17 cellular contexts compared by ENCODE assay signal in the genomic region with DNA sequence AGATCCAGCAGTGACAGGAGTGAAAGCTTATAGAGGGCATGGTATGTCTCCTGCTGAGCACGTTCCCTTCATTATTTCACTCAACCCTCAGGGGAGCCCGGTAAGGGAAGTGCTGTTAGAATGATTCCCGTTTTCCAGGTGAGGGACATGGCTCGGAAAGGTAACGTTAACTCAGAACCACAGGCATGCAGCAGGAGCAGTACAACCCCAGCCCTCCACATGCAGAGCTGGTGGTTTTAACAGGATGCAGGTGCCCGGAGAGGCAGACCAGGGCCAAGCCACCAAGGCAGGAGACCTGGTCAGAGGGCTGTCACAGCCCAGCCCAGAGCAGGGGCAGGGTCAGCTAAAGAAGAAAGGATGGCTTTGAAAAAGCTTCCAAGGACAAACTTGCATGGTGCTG.
DNase-seq lines count a peak whose midpoint lies in the region; TF ChIP-seq lines count a peak whose summit lies in the region.
"Had no signal": no experiment of that assay in that cellular context is flagged by ENCODE, and none has a peak within 500 bp of the region (broad histone marks: within the 10 kb centered on the region; RNA-seq: fewer than 3 reads in every experiment).

No MANE protein-coding gene starts in this region.

- H3K4me3 Mint-ChIP-seq in osteocyte (ENCODE audit: unreplicated experiment) = no peak overlapping the region
- H3K4me3 Mint-ChIP-seq: B cell; CD4-positive, alpha-beta memory T cell; GM23338; H9 had no signal

- TF ChIP-seq CTCF in right atrium auricular region (IDR thresholded peaks at IDR 0.05) (no peak), left ventricle myocardium inferior (IDR thresholded peaks at IDR 0.05; ENCODE audit: borderline replicate concordance) (no peak), osteocyte (IDR thresholded peaks at IDR 0.05) (no peak), tibial artery (IDR thresholded peaks at IDR 0.05) (no peak)

- no peaks in the 10 kb centered on the region for H3K36me3 Mint-ChIP-seq in osteocyte (ENCODE audit: unreplicated experiment)
- H3K36me3 Mint-ChIP-seq: CD4-positive, alpha-beta memory T cell had no signal

- no peak overlapping the region for H3K27ac Mint-ChIP-seq in osteocyte (ENCODE audit: unreplicated experiment)
- H3K27ac Mint-ChIP-seq: B cell; CD4-positive, alpha-beta memory T cell; GM23338 had no signal

- intact Hi-C loops in left ventricle myocardium inferior (cut with micrococcal nuclease) (no loop called here), tibial artery (cut with DNase I; ENCODE audit: low total_unique reads) (no loop called here)

- no peak overlapping the region for H3K4me3 ChIP-seq in right atrium auricular region
- no peak overlapping the region for H3K4me3 ChIP-seq in left ventricle myocardium inferior
- H3K4me3 ChIP-seq in tibial artery = no peak overlapping the region
- H3K4me3 ChIP-seq: GM23338 had no signal

- H3K4me1 ChIP-seq in right atrium auricular region (no peaks in the 10 kb centered on the region), left ventricle myocardium inferior (no peaks in the 10 kb centered on the region), tibial artery (no peaks in the 10 kb centered on the region)

- peaks cover 6% of the 10 kb centered on the region for H3K27me3 Mint-ChIP-seq in osteocyte (ENCODE audit: unreplicated experiment)

- peaks cover 6% of the 10 kb centered on the region for H3K9me3 Mint-ChIP-seq in osteocyte (ENCODE audit: unreplicated experiment)
- H3K9me3 Mint-ChIP-seq: CD4-positive, alpha-beta memory T cell; GM23338; H9 had no signal

- H3K9me3 ChIP-seq in right atrium auricular region = no peaks in the 10 kb centered on the region
- H3K9me3 ChIP-seq in left ventricle myocardium inferior (replicated peaks) = peaks cover 11% of the 10 kb centered on the region
- no peaks in the 10 kb centered on the region for H3K9me3 ChIP-seq in tibial artery

- H3K27ac ChIP-seq in right atrium auricular region = no peak overlapping the region
- H3K27ac ChIP-seq in left ventricle myocardium inferior (replicated peaks) = no peak overlapping the region
- H3K27ac ChIP-seq in tibial artery = no peak overlapping the region
- H3K27ac ChIP-seq: 22Rv1 had no signal

- no peaks in the 10 kb centered on the region for H3K27me3 ChIP-seq in right atrium auricular region
- H3K27me3 ChIP-seq in left ventricle myocardium inferior (ENCODE audit: low read depth) = peaks cover 37% of the 10 kb centered on the region
- H3K27me3 ChIP-seq in tibial artery = peaks cover 0 to 3% of the 10 kb centered on the region in 2 donors

- DNase-seq in right atrium auricular region (ENCODE audit: low spot score) (peak; percentile 54), left ventricle myocardium inferior (no peak), osteocyte (ENCODE audit: extremely low spot score, unreplicated experiment) (peak; percentile 71), ureter (ENCODE audit: low spot score) (peak; percentile 20), tibial artery (no peak)
- DNase-seq in stimulated activated CD4-positive, alpha-beta T cell treated with anti-CD3 and anti-CD28 coated beads, Interleukin-2, amount 100 ng/mL, for 48 hours = no peak
- DNase-seq: C1 segment of cervical spinal cord; Calu3; CD4-positive, alpha-beta memory T cell; COR-L47; DMS53; DMS79 treated with DMSO at 0.1 percent for 48 hours; GF-D8; H9 had no signal

- no peaks in the 10 kb centered on the region for H3K4me1 Mint-ChIP-seq in osteocyte (ENCODE audit: unreplicated experiment)
- H3K4me1 Mint-ChIP-seq: B cell; CD4-positive, alpha-beta memory T cell had no signal

- H3K36me3 ChIP-seq in right atrium auricular region = no peaks in the 10 kb centered on the region
- no peaks in the 10 kb centered on the region for H3K36me3 ChIP-seq in left ventricle myocardium inferior
- H3K36me3 ChIP-seq in tibial artery = no peaks in the 10 kb centered on the region

Comparison
In these comparisons a context has a peak if more than half of its experiments do, and no peak if none do; other contexts are left out.
1. DNase-seq: peak in right atrium auricular region (single experiment), osteocyte (single experiment) and ureter (single experiment); none in left ventricle myocardium inferior (single experiment), stimulated activated CD4-positive, alpha-beta T cell treated with anti-CD3 and anti-CD28 coated beads, Interleukin-2, amount 100 ng/mL, for 48 hours (0 of 2) and tibial artery (0 of 2).